In genomic region chr3:145088917-145089316, GRCh38 we compare ENCODE assay signal across 1 cellular context.
TF ChIP-seq lines count a peak whose summit lies in the region.

No MANE protein-coding gene starts in this region.

TF ChIP-seq in GM23338, 12 proteins besides CTCF, POLR2A, EP300 and RAD21 (continued from another document):
- TF ChIP-seq ZNF331 (CRISPR knock-in tag; IDR thresholded peaks at IDR 0.05; ENCODE audit: low read depth) (no peak), CREB1 (CRISPR knock-in tag; IDR thresholded peaks at IDR 0.05; ENCODE audit: low read depth) (no peak), ZNF114 (CRISPR knock-in tag; IDR thresholded peaks at IDR 0.05) (no peak), JUNB (IDR thresholded peaks at IDR 0.05; ENCODE audit: unreplicated experiment) (no peak)
- TF ChIP-seq, protein P1, sequence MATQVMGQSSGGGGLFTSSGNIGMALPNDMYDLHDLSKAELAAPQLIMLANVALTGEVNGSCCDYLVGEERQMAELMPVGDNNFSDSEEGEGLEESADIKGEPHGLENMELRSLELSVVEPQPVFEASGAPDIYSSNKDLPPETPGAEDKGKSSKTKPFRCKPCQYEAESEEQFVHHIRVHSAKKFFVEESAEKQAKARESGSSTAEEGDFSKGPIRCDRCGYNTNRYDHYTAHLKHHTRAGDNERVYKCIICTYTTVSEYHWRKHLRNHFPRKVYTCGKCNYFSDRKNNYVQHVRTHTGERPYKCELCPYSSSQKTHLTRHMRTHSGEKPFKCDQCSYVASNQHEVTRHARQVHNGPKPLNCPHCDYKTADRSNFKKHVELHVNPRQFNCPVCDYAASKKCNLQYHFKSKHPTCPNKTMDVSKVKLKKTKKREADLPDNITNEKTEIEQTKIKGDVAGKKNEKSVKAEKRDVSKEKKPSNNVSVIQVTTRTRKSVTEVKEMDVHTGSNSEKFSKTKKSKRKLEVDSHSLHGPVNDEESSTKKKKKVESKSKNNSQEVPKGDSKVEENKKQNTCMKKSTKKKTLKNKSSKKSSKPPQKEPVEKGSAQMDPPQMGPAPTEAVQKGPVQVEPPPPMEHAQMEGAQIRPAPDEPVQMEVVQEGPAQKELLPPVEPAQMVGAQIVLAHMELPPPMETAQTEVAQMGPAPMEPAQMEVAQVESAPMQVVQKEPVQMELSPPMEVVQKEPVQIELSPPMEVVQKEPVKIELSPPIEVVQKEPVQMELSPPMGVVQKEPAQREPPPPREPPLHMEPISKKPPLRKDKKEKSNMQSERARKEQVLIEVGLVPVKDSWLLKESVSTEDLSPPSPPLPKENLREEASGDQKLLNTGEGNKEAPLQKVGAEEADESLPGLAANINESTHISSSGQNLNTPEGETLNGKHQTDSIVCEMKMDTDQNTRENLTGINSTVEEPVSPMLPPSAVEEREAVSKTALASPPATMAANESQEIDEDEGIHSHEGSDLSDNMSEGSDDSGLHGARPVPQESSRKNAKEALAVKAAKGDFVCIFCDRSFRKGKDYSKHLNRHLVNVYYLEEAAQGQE (IDR thresholded peaks at IDR 0.05; ENCODE audit: unreplicated experiment): no peak
TF ChIP-seq in GM23338: peak in this region for 0.
